In the genomic region with DNA sequence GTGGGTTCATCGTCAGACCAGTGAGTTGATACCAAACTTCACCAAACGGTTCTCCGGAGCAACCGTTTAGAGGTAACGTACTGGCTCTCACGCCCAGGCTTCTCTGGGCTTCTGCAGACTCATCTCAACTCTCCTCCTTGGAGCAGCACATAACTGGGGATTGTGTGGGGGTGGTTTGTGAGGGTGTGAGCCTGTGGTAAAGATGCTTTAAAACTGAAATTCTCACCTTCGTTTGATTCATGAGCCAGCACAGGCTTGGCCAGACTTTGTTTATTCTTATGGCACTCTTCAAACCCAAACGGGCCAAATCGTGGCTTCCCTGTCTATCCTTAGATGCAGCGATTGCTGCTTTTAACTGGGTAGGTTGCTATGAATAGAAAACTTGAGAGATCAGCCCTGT, we compare ENCODE assay signal across 15 cellular contexts.
DNase-seq lines count a peak whose midpoint lies in the region; ATAC-seq, FAIRE-seq and TF ChIP-seq lines count a peak whose summit lies in the region.
"Had no signal": no experiment of that assay in that cellular context is flagged by ENCODE, and none has a peak within 500 bp of the region (broad histone marks: within the 10 kb centered on the region; RNA-seq: fewer than 3 reads in every experiment).

No MANE protein-coding gene starts in this region.

- no peak overlapping the region for H3K9ac ChIP-seq in GM12878 (ENCODE audit: control insufficient read depth, insufficient read depth, low read length)

- H3K4me1 Mint-ChIP-seq in osteocyte (ENCODE audit: unreplicated experiment), result peaks cover 55% of the 10 kb centered on the region

- TF ChIP-seq CTCF in right atrium auricular region (IDR thresholded peaks at IDR 0.05) (no peak), GM12878 (IDR thresholded peaks at IDR 0.05 in 2 of 3, conservative IDR thresholded peaks at IDR 0.05 in 1 of 3; ENCODE audit: control insufficient read depth in 2 of 3, extremely low read depth in 1 of 3, insufficient read depth in 1 of 3, low read depth in 3 of 3, low read length in 3 of 3) (no peak), osteocyte (IDR thresholded peaks at IDR 0.05) (no peak), transverse colon (IDR thresholded peaks at IDR 0.05) (no peak)

- no peak for TF ChIP-seq EP300 in GM12878 (IDR thresholded peaks at IDR 0.05; ENCODE audit: borderline replicate concordance in 1 of 2, control insufficient read depth in 1 of 2, low read depth in 2 of 2, low read length in 2 of 2)
- TF ChIP-seq EP300 in transverse colon (IDR thresholded peaks at IDR 0.05; ENCODE audit: low read depth), result no peak

- FAIRE-seq in GM12878 (lab: Jason Lieb, UNC), result no peak
- FAIRE-seq: TTC549 had no signal

- intact Hi-C loops in cardiac septum (cut with DNase I) (no loop called here), GM12878 (cut with micrococcal nuclease; ENCODE audit: unreplicated experiment) (no loop called here), transverse colon (cut with DNase I; ENCODE audit: low total_unique reads) (no loop called here)

- H3K27ac ChIP-seq in right atrium auricular region, result peak overlapping the region; percentile 86 to 97
- no peak overlapping the region for H3K27ac ChIP-seq in GM12878 (ENCODE audit: control insufficient read depth, insufficient read depth)
- H3K27ac ChIP-seq in transverse colon, result peak overlapping the region in 3 of 4 donors; percentile 71 to 80 (median 76)

- no peak for TF ChIP-seq RAD21 in GM12878 (IDR thresholded peaks at IDR 0.05; ENCODE audit: insufficient read depth, low read depth, low read length)

- DNase-seq in right atrium auricular region (ENCODE audit: low spot score), result peak; percentile 51
- no peak for DNase-seq in cardiac septum (ENCODE audit: low spot score)
- no peak for DNase-seq in GM12878 (ENCODE audit: low read depth, low spot score)
- DNase-seq in osteocyte (ENCODE audit: extremely low spot score, unreplicated experiment), result no peak
- DNase-seq in transverse colon, result no peak
- no peak for DNase-seq in kidney glomerular epithelial cell (lab: John Stamatoyannopoulos, UW)
- DNase-seq: activated gamma-delta T cell treated with Interleukin-2 at 50 U/mL for 16 hours; AML-193; HFFc6; naive thymus-derived CD4-positive, alpha-beta T cell; NCI-H146; NCI-H2227 treated with DMSO at 0.1 percent for 48 hours; spleen had no signal

- H3K36me3 ChIP-seq in right atrium auricular region, result no peaks in the 10 kb centered on the region
- no peaks in the 10 kb centered on the region for H3K36me3 ChIP-seq in GM12878 (ENCODE audit: control insufficient read depth in 2 of 2, insufficient read depth in 2 of 2, low read length in 1 of 2)
- H3K36me3 ChIP-seq in transverse colon, result no peaks in the 10 kb centered on the region
- H3K36me3 ChIP-seq: spleen had no signal

- TF ChIP-seq POLR2A in GM12878 (IDR thresholded peaks at IDR 0.05; ENCODE audit: low read depth, low read length) (no peak), transverse colon (IDR thresholded peaks at IDR 0.05) (no peak)

- SMC1A ChIA-PET in GM12878 (lab: Charles Lee; ENCODE audit: uncharacterized antibody, unreplicated experiment), result no interaction called here

- no peak overlapping the region for H2AFZ ChIP-seq in GM12878 (ENCODE audit: control insufficient read depth, low read depth, low read length)

- H3K9me3 ChIP-seq in right atrium auricular region (no peaks in the 10 kb centered on the region), GM12878 (replicated peaks; ENCODE audit: control insufficient read depth, insufficient read depth, low read length) (peaks cover 7% of the 10 kb centered on the region; the same call in 2 of the 3 replicates), transverse colon (no peaks in the 10 kb centered on the region)
- H3K9me3 ChIP-seq: spleen had no signal

- H3K4me1 ChIP-seq in right atrium auricular region (peaks cover 0 to 74% of the 10 kb centered on the region in 2 donors), GM12878 (ENCODE audit: control insufficient read depth, insufficient read depth, low read length) (no peaks in the 10 kb centered on the region), transverse colon (peaks cover 0 to 55% (median 15%) of the 10 kb centered on the region in 4 donors)

- no peak overlapping the region for H3K4me3 Mint-ChIP-seq in osteocyte (ENCODE audit: unreplicated experiment)
- H3K4me3 Mint-ChIP-seq: HFFc6; naive thymus-derived CD4-positive, alpha-beta T cell had no signal

- H3K27me3 ChIP-seq in right atrium auricular region (no peaks in the 10 kb centered on the region), GM12878 (replicated peaks in 1 of 2; ENCODE audit: control insufficient read depth in 2 of 2, insufficient read depth in 2 of 2, low read length in 1 of 2) (no peaks in the 10 kb centered on the region), transverse colon (no peaks in the 10 kb centered on the region)
- H3K27me3 ChIP-seq: spleen had no signal

- H3K36me3 Mint-ChIP-seq in osteocyte (ENCODE audit: unreplicated experiment), result no peaks in the 10 kb centered on the region
- H3K36me3 Mint-ChIP-seq: naive thymus-derived CD4-positive, alpha-beta T cell had no signal

- ATAC-seq in GM12878 (peak; percentile 42), HG02798 (IDR thresholded peaks at IDR 0.05; ENCODE audit: poor library complexity, unreplicated experiment) (no peak)
- ATAC-seq: naive thymus-derived CD4-positive, alpha-beta T cell had no signal

- no peaks in the 10 kb centered on the region for H3K27me3 Mint-ChIP-seq in osteocyte (ENCODE audit: unreplicated experiment)

- no TSS peak for BruUV-seq in GM12878 (replicated peaks; lab: Mats Ljungman, UMichigan)

- no peaks in the 10 kb centered on the region for H3K79me2 ChIP-seq in GM12878 (ENCODE audit: control insufficient read depth, insufficient read depth, low read length)

- WGBS in GM12878 (ENCODE audit: insufficient coverage, insufficient replicate concordance, low lambda C conversion rate, missing lambda C conversion rate), result 63% methylated on average over 10 of the region's 10 CpGs
- WGBS in transverse colon (ENCODE audit: low coverage in 1 of 2), 2 donors, result 79% methylated on average over 9 to 10 of the region's 10 CpGs

- H3K4me3 ChIP-seq in right atrium auricular region (no peak overlapping the region), GM12878 (no peak overlapping the region), transverse colon (no peak overlapping the region)
- H3K4me3 ChIP-seq: spleen had no signal

- in situ Hi-C loops in GM12878 (cut with MboI), result no loop called here
- in situ Hi-C loops in transverse colon (cut with MboI; ENCODE audit: low pct_ligation_motif_present in 1 of 4, low pct_unique_long_range_greater_than_20kb in 1 of 4, low sequenced_read_pairs in 3 of 4), result loop anchor here in 1 of 4 donors (10.0 kb wide), 1 partner anchor 113 kb away; no protein-coding TSS in a partner anchor

- CTCF ChIA-PET in GM12878 (lab: Yijun Ruan, JAX), result interaction anchor here (2.0 kb wide), 1 partner anchor 124 kb away, joined by 7 read pairs; no protein-coding TSS in a partner anchor

- H3K9me3 Mint-ChIP-seq in osteocyte (ENCODE audit: unreplicated experiment), result no peaks in the 10 kb centered on the region
- H3K9me3 Mint-ChIP-seq: HFFc6; naive thymus-derived CD4-positive, alpha-beta T cell had no signal

- H3K27ac Mint-ChIP-seq in osteocyte (ENCODE audit: unreplicated experiment), result peak overlapping the region; percentile 54
- H3K27ac Mint-ChIP-seq: naive thymus-derived CD4-positive, alpha-beta T cell had no signal

- H3K4me2 ChIP-seq in GM12878 (ENCODE audit: control insufficient read depth, insufficient read depth), result no peak overlapping the region

- H4K20me1 ChIP-seq in GM12878 (ENCODE audit: control insufficient read depth, insufficient read depth), result no peaks in the 10 kb centered on the region

- RAD21 ChIA-PET in GM12878 (lab: Charles Lee; ENCODE audit: unreplicated experiment), result interaction anchor here (0.8 kb wide), 1 partner anchor 122 kb away, joined by 3 read pairs; no protein-coding TSS in a partner anchor

- POLR2A ChIA-PET in GM12878 (lab: Charles Lee), result no interaction called here

TF ChIP-seq in GM12878, 131 proteins besides CTCF, POLR2A, EP300 and RAD21:
- TF ChIP-seq, protein P1, sequence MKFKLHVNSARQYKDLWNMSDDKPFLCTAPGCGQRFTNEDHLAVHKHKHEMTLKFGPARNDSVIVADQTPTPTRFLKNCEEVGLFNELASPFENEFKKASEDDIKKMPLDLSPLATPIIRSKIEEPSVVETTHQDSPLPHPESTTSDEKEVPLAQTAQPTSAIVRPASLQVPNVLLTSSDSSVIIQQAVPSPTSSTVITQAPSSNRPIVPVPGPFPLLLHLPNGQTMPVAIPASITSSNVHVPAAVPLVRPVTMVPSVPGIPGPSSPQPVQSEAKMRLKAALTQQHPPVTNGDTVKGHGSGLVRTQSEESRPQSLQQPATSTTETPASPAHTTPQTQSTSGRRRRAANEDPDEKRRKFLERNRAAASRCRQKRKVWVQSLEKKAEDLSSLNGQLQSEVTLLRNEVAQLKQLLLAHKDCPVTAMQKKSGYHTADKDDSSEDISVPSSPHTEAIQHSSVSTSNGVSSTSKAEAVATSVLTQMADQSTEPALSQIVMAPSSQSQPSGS (IDR thresholded peaks at IDR 0.05; ENCODE audit: low read length), result no peak
